10 cellular contexts compared by ENCODE assay signal in genomic region chr3:69353492-69353891, GRCh38. TPM values are rescaled to one million over a fixed set of nuclear protein-coding genes. Genes with fewer than 3 reads are reported as not detected.
DNase-seq lines count a peak whose midpoint lies in the region; ATAC-seq and TF ChIP-seq lines count a peak whose summit lies in the region.
"Had no signal": no experiment of that assay in that cellular context is flagged by ENCODE, and none has a peak within 500 bp of the region (broad histone marks: within the 10 kb centered on the region; RNA-seq: fewer than 3 reads in every experiment).

No MANE protein-coding gene starts in this region.

- H3K4me2 ChIP-seq in DND-41 (ENCODE audit: insufficient read depth, low read length) (peak overlapping the region; percentile 65), parathyroid adenoma (ENCODE audit: low read length) (no peak overlapping the region)

- no peaks in the 10 kb centered on the region for H4K20me1 ChIP-seq in DND-41 (ENCODE audit: insufficient read depth, low read length)

- TF ChIP-seq EP300 in esophagus muscularis mucosa (IDR thresholded peaks at IDR 0.05), result no peak

- H3K4me3 ChIP-seq in DND-41 (ENCODE audit: low read depth in 1 of 2, low read length in 2 of 2), result peak overlapping the region; percentile 35 to 55; a peak in 3 of 4 replicates
- peak overlapping the region; percentile 24 to 39 (median 36) for H3K4me3 ChIP-seq in esophagus muscularis mucosa
- peak overlapping the region; percentile 29 for H3K4me3 ChIP-seq in parathyroid adenoma (ENCODE audit: low read depth, low read length)

- no peak for TF ChIP-seq POLR2A in esophagus muscularis mucosa (IDR thresholded peaks at IDR 0.05; ENCODE audit: low read depth)

- H3K27ac ChIP-seq in DND-41 (ENCODE audit: low read length) (peak overlapping the region; percentile 78), esophagus muscularis mucosa (replicated peaks in 1 of 4) (peak overlapping the region in 2 of 4 donors; percentile 40 to 56), parathyroid adenoma (peak overlapping the region; percentile 48)

- H3K79me2 ChIP-seq in DND-41 (ENCODE audit: insufficient read depth, low read length), result peaks cover 64% of the 10 kb centered on the region
- H3K79me2 ChIP-seq in parathyroid adenoma, result no peaks in the 10 kb centered on the region

- WGBS in esophagus muscularis mucosa, result 78% methylated on average over 16 of the region's 16 CpGs

- intact Hi-C loops in esophagus muscularis mucosa (cut with DNase I), result no loop called here

- TF ChIP-seq CTCF in DND-41 (IDR thresholded peaks at IDR 0.05; ENCODE audit: borderline replicate concordance, extremely low read depth, low read length, poor library complexity, severe bottlenecking) (no peak), esophagus muscularis mucosa (IDR thresholded peaks at IDR 0.05) (no peak), parathyroid adenoma (IDR thresholded peaks at IDR 0.05) (no peak)

- H3K27me3 ChIP-seq in DND-41 (ENCODE audit: insufficient read depth, low read length, poor library complexity), result no peaks in the 10 kb centered on the region
- H3K27me3 ChIP-seq in esophagus muscularis mucosa, result no peaks in the 10 kb centered on the region
- H3K27me3 ChIP-seq in parathyroid adenoma (ENCODE audit: control insufficient read depth, insufficient read depth, low read length), result no peaks in the 10 kb centered on the region

- peak; percentile 71 for ATAC-seq in DND-41 (ENCODE audit: insufficient read depth, low read depth)
- ATAC-seq in GM21786 (IDR thresholded peaks at IDR 0.05; ENCODE audit: unreplicated experiment), result no peak
- ATAC-seq in HG03108 (IDR thresholded peaks at IDR 0.05; ENCODE audit: unreplicated experiment), result no peak
- ATAC-seq: PC-3 had no signal

- H3K36me3 ChIP-seq in DND-41 (ENCODE audit: insufficient read depth, low read length) (no peaks in the 10 kb centered on the region), esophagus muscularis mucosa (no peaks in the 10 kb centered on the region), parathyroid adenoma (ENCODE audit: control insufficient read depth, insufficient read depth, low read length) (no peaks in the 10 kb centered on the region)

- H3K4me1 ChIP-seq in DND-41 (ENCODE audit: insufficient read depth, low read length), result peaks cover 50% of the 10 kb centered on the region
- peaks cover 0 to 6% (median 0%) of the 10 kb centered on the region in 4 donors for H3K4me1 ChIP-seq in esophagus muscularis mucosa
- no peaks in the 10 kb centered on the region for H3K4me1 ChIP-seq in parathyroid adenoma

- H2AFZ ChIP-seq in DND-41 (ENCODE audit: low read depth, low read length) (peak overlapping the region; percentile 65), parathyroid adenoma (no peak overlapping the region)

- H3K9ac ChIP-seq in DND-41 (ENCODE audit: low read depth, low read length) (peak overlapping the region; percentile 58), parathyroid adenoma (no peak overlapping the region)

- no peaks in the 10 kb centered on the region for H3K9me3 ChIP-seq in DND-41 (ENCODE audit: insufficient read depth, low read length, severe bottlenecking)
- no peaks in the 10 kb centered on the region for H3K9me3 ChIP-seq in esophagus muscularis mucosa
- no peaks in the 10 kb centered on the region for H3K9me3 ChIP-seq in parathyroid adenoma (ENCODE audit: control insufficient read depth, low read length)

- DNase-seq in DND-41, result peak; percentile 68
- DNase-seq in NOMO-1 treated with DMSO at 0.1 percent for 48 hours (lab: John Stamatoyannopoulos, UW; ENCODE audit: unreplicated experiment), result peak; percentile 48
- no peak for DNase-seq in esophagus muscularis mucosa (ENCODE audit: extremely low spot score)
- no peak for DNase-seq in NCI-H1417 treated with DMSO at 0.1 percent for 48 hours (lab: John Stamatoyannopoulos, UW)
- no peak for DNase-seq in NCI-H2171 treated with DMSO at 0.1 percent for 48 hours (lab: John Stamatoyannopoulos, UW)
- DNase-seq: activated CD4-positive, CD25-positive, alpha-beta regulatory T cell treated with anti-CD3 and anti-CD28 coated beads, Interleukin-2, amount 50 U/mL, for 72 hours; PC-3 had no signal

RNA-seq across cellular contexts. Expression of gene FRMD4B, which starts 32.4 kb away (rescaled TPM):
- total RNA-seq in esophagus muscularis mucosa, result 10 to 100 TPM; 10.5 to 22.0 (median 14.8) TPM

Comparison
In these comparisons a context has a peak if more than half of its experiments do, and no peak if none do; other contexts are left out.
1. DNase-seq: peak in DND-41 (single experiment) and NOMO-1 treated with DMSO at 0.1 percent for 48 hours (single experiment); none in esophagus muscularis mucosa (single experiment), NCI-H1417 treated with DMSO at 0.1 percent for 48 hours (single experiment) and NCI-H2171 treated with DMSO at 0.1 percent for 48 hours (single experiment).
2. Peak in every context shown above with its lines, with median percentiles within 50 percentile points of each other: H3K4me3 ChIP-seq.